Comparison of ENCODE assay signal across 14 cellular contexts in the genomic region with DNA sequence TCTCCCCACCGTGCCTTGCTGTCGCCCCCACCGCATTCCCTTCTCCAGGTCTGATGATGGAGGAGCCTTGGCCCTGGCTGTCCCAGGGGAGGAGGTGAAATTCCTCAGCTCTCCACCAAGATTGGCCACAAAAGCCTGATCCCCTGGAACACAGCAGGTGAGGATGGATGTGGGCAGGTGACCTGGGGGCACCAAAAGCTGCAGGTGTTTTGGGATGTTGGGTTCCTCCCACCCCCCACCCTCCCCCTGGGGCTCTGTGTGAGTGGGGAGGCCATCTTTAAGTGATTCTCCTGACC. TPM values are rescaled to one million over a fixed set of nuclear protein-coding genes. Genes with fewer than 3 reads are reported as not detected.
DNase-seq lines count a peak whose midpoint lies in the region; ATAC-seq and TF ChIP-seq lines count a peak whose summit lies in the region.
"Had no signal": no experiment of that assay in that cellular context is flagged by ENCODE, and none has a peak within 500 bp of the region (broad histone marks: within the 10 kb centered on the region; RNA-seq: fewer than 3 reads in every experiment).

No MANE protein-coding gene starts in this region.

- peak overlapping the region; percentile 27; the same call in 1 of the 2 replicates for H3K27ac ChIP-seq in GM23338 (ENCODE audit: low read depth)
- H3K27ac ChIP-seq: C4-2B had no signal

- H3K27me3 ChIP-seq in GM23338 (ENCODE audit: insufficient read depth): no peaks in the 10 kb centered on the region
- H3K27me3 ChIP-seq in neuron (ENCODE audit: insufficient read depth, low read length): no peaks in the 10 kb centered on the region
- H3K27me3 ChIP-seq: uterus had no signal

- ATAC-seq in GM23338: peak; percentile 48
- ATAC-seq in HG03565 (IDR thresholded peaks at IDR 0.05; ENCODE audit: unreplicated experiment): no peak
- ATAC-seq in HG03108 (IDR thresholded peaks at IDR 0.05; ENCODE audit: unreplicated experiment): no peak
- no peak for ATAC-seq in HG03039 (IDR thresholded peaks at IDR 0.05; ENCODE audit: unreplicated experiment)

- peak overlapping the region; percentile 91 for H3K4me2 ChIP-seq in GM23338

- H3K27me3 Mint-ChIP-seq in GM23338 (ENCODE audit: insufficient read depth, low read depth, poor library complexity): peaks cover 15% of the 10 kb centered on the region
- H3K27me3 Mint-ChIP-seq in brain: no peaks in the 10 kb centered on the region
- H3K27me3 Mint-ChIP-seq: activated CD4-positive, alpha-beta memory T cell treated with anti-CD3 and anti-CD28 coated beads for 36 hours; T-helper 17 cell had no signal

- H3K9me3 Mint-ChIP-seq in GM23338 (no peaks in the 10 kb centered on the region), brain (no peaks in the 10 kb centered on the region)
- H3K9me3 Mint-ChIP-seq: activated CD4-positive, alpha-beta memory T cell treated with anti-CD3 and anti-CD28 coated beads for 36 hours had no signal

- no peaks in the 10 kb centered on the region; the same call in 1 of the 2 replicates for H4K20me1 ChIP-seq in GM23338 (replicated peaks; ENCODE audit: insufficient read depth)

- H3F3A ChIP-seq in GM23338 (replicated peaks; ENCODE audit: low read depth): peaks cover 8% of the 10 kb centered on the region

- H3K4me1 ChIP-seq in GM23338 (ENCODE audit: insufficient read depth) (peaks cover 6% of the 10 kb centered on the region), neuron (ENCODE audit: insufficient read depth, low read length) (peaks cover 19% of the 10 kb centered on the region)

- no peaks in the 10 kb centered on the region for H3K9me2 ChIP-seq in GM23338 (ENCODE audit: insufficient read depth)

- 0 out of 2 replicates have a peak overlapping the region, but pooled peaks have one; percentile 92 for H3K27ac Mint-ChIP-seq in GM23338
- peak overlapping the region in 1 of 5 experiments; percentile 53 for H3K27ac Mint-ChIP-seq in brain
- H3K27ac Mint-ChIP-seq: activated CD4-positive, alpha-beta memory T cell treated with anti-CD3 and anti-CD28 coated beads for 36 hours had no signal

- peak overlapping the region; percentile 94; the same call in 1 of the 2 replicates for H2AFZ ChIP-seq in GM23338
- H2AFZ ChIP-seq in neuron (ENCODE audit: low read depth, low read length): peak overlapping the region; percentile 42

- H3K4me3 ChIP-seq in GM23338: peak overlapping the region; percentile 81
- peak overlapping the region; percentile 40 for H3K4me3 ChIP-seq in neuron (ENCODE audit: low read length)
- H3K4me3 ChIP-seq: uterus had no signal

- H3K36me3 Mint-ChIP-seq in GM23338 (ENCODE audit: low read depth): peaks cover 27% of the 10 kb centered on the region
- H3K36me3 Mint-ChIP-seq in brain: peaks cover 29% of the 10 kb centered on the region

- H3K4me1 Mint-ChIP-seq in GM23338 (peaks cover 5% of the 10 kb centered on the region), brain (peaks cover 22% of the 10 kb centered on the region)

- H3K9me3 ChIP-seq in neuron (ENCODE audit: low read length): no peaks in the 10 kb centered on the region
- H3K9me3 ChIP-seq: uterus had no signal

- DNase-seq in GM23338 (ENCODE audit: low spot score): no peak
- DNase-seq: activated CD4-positive, alpha-beta memory T cell treated with anti-CD3 and anti-CD28 coated beads for 36 hours; GF-D8; left colon; NCI-H345; stimulated activated CD4-positive, alpha-beta T cell treated with anti-CD3 and anti-CD28 coated beads, Interleukin-12 subunit alpha, Interleukin-12 subunit beta, amount 100 ng/mL, for 4 hours had no signal

- H3K4me3 Mint-ChIP-seq in GM23338 (peak overlapping the region; percentile 93), brain (peak overlapping the region in 4 of 5 experiments; percentile 26 to 89 (median 85))

- H3K79me2 ChIP-seq in GM23338 (replicated peaks; ENCODE audit: insufficient read depth): no peaks in the 10 kb centered on the region

- no peak for TF ChIP-seq CTCF in GM23338 (conservative IDR thresholded peaks at IDR 0.05; ENCODE audit: low read depth in 2 of 2)
- TF ChIP-seq CTCF in brain (conservative IDR thresholded peaks at IDR 0.05): peak in 1 of 2 experiments; percentile 42

- H3K36me3 ChIP-seq in GM23338 (ENCODE audit: insufficient read depth): peaks cover 19% of the 10 kb centered on the region; the same call in 1 of the 2 replicates
- H3K36me3 ChIP-seq in neuron (ENCODE audit: insufficient read depth, low read length): peaks cover 12% of the 10 kb centered on the region
- H3K36me3 ChIP-seq: uterus had no signal

TF ChIP-seq in GM23338, 12 proteins besides CTCF, POLR2A, EP300 and RAD21:
- TF ChIP-seq ZNF331 (CRISPR knock-in tag; IDR thresholded peaks at IDR 0.05; ENCODE audit: low read depth): no peak
- TF ChIP-seq JUNB (IDR thresholded peaks at IDR 0.05; ENCODE audit: unreplicated experiment): peak; percentile 34
- TF ChIP-seq STAT1 (IDR thresholded peaks at IDR 0.05; ENCODE audit: unreplicated experiment): no peak
- TF ChIP-seq NANOG (IDR thresholded peaks at IDR 0.05; ENCODE audit: borderline replicate concordance): no peak

RNA-seq across cellular contexts. Expression of a gene that starts 0.6 kb away (rescaled TPM):
- total RNA-seq in GM23338 (2014; rRNA removed; shearing (Covaris generic)): 41.2 and 48.4 TPM in 2 replicates
- polyA plus RNA-seq in GM23338 (2016; fragmentation: Nextera tagmentation; extraction: Ambion mirVana): 21.4 and 22.6 TPM in 2 replicates
- 18.3 TPM for polyA plus RNA-seq in brain (ENCODE audit: insufficient read depth, low read depth, low replicate concordance)

RNA-seq across cellular contexts. Expression of a gene that starts 11.3 kb away (rescaled TPM):
- 18.6 and 22.2 TPM in 2 replicates for total RNA-seq in GM23338 (2014; rRNA removed; shearing (Covaris generic))
- polyA plus RNA-seq in GM23338 (2016; fragmentation: Nextera tagmentation; extraction: Ambion mirVana) (48.5 and 58.8 TPM in 2 replicates), brain (ENCODE audit: insufficient read depth, low read depth, low replicate concordance) (27.5 TPM)

RNA-seq across cellular contexts. Expression of a gene that starts 22.1 kb away (rescaled TPM):
- total RNA-seq in GM23338 (2014; rRNA removed; shearing (Covaris generic)): 31.2 and 58.7 TPM in 2 replicates
- polyA plus RNA-seq in GM23338 (2016; fragmentation: Nextera tagmentation; extraction: Ambion mirVana) (62.5 and 72.6 TPM in 2 replicates), brain (ENCODE audit: insufficient read depth, low read depth, low replicate concordance) (304 TPM)

RNA-seq across cellular contexts. Expression of a gene that starts 39.0 kb away (rescaled TPM):
- 44.2 and 55.6 TPM in 2 replicates for total RNA-seq in GM23338 (2014; rRNA removed; shearing (Covaris generic))
- 15.0 and 18.5 TPM in 2 replicates for polyA plus RNA-seq in GM23338 (2016; fragmentation: Nextera tagmentation; extraction: Ambion mirVana)
- polyA plus RNA-seq in brain (ENCODE audit: insufficient read depth, low read depth, low replicate concordance): 192 TPM

RNA-seq across cellular contexts. Expression of a gene that starts 58.0 kb away (rescaled TPM):
- 46.7 and 50.4 TPM in 2 replicates for total RNA-seq in GM23338 (2014; rRNA removed; shearing (Covaris generic))
- polyA plus RNA-seq in GM23338 (2016; fragmentation: Nextera tagmentation; extraction: Ambion mirVana): 9.5 and 10.9 TPM in 2 replicates
- 7.6 TPM for polyA plus RNA-seq in brain (ENCODE audit: insufficient read depth, low read depth, low replicate concordance)
